10 cellular contexts compared by ENCODE assay signal in genomic region chr2:138267902-138268254, GRCh38.
DNase-seq lines count a peak whose midpoint lies in the region; ATAC-seq and TF ChIP-seq lines count a peak whose summit lies in the region.
"Had no signal": no experiment of that assay in that cellular context is flagged by ENCODE, and none has a peak within 500 bp of the region (broad histone marks: within the 10 kb centered on the region; RNA-seq: fewer than 3 reads in every experiment).

No MANE protein-coding gene starts in this region.

- peak; percentile 22 for ATAC-seq in GM19372 (IDR thresholded peaks at IDR 0.05; ENCODE audit: low read depth, unreplicated experiment)
- peak; percentile 30 for ATAC-seq in HG02840 (IDR thresholded peaks at IDR 0.05; ENCODE audit: low FRiP score, unreplicated experiment)
- ATAC-seq in sciatic nerve: no peak
- ATAC-seq: natural killer cell treated with Interleukin-12 subunit alpha and Interleukin-12 subunit beta and Interleukin-15 and Interleukin-18, amount 100 ng/mL, for 72 hours had no signal

- TF ChIP-seq EP300 in sigmoid colon (IDR thresholded peaks at IDR 0.05): no peak

- CTCF ChIA-PET in OCI-LY7 (lab: Charles Lee; ENCODE audit: unreplicated experiment): no interaction called here

- H3K27me3 ChIP-seq in osteoblast (ENCODE audit: insufficient read depth, low read length): no peaks in the 10 kb centered on the region
- no peaks in the 10 kb centered on the region for H3K27me3 ChIP-seq in sigmoid colon

- no peaks in the 10 kb centered on the region for H3K9me2 ChIP-seq in OCI-LY7 (ENCODE audit: insufficient read depth, low read length)

- peak overlapping the region; percentile 24 for H2AFZ ChIP-seq in osteoblast (ENCODE audit: low read length)
- no peak overlapping the region for H2AFZ ChIP-seq in OCI-LY7 (ENCODE audit: low read length)

- H3K4me1 ChIP-seq in osteoblast (ENCODE audit: insufficient read depth, low read length) (peaks cover 23% of the 10 kb centered on the region), OCI-LY7 (ENCODE audit: insufficient read depth, low read length, poor library complexity, severe bottlenecking) (no peaks in the 10 kb centered on the region), sigmoid colon (no peaks in the 10 kb centered on the region)

- H4K20me1 ChIP-seq in osteoblast (ENCODE audit: insufficient read depth, low read length) (no peaks in the 10 kb centered on the region), OCI-LY7 (ENCODE audit: insufficient read depth, low read length) (no peaks in the 10 kb centered on the region)

- no peaks in the 10 kb centered on the region for H3K79me2 ChIP-seq in osteoblast (ENCODE audit: insufficient read depth, low read length)
- H3K79me2 ChIP-seq in OCI-LY7 (ENCODE audit: insufficient read depth, low read depth, low read length): no peaks in the 10 kb centered on the region

- POLR2A ChIA-PET in OCI-LY7 (lab: Charles Lee): no interaction called here

- H3K4me3 ChIP-seq in osteoblast (ENCODE audit: insufficient read depth, low read length): no peak overlapping the region
- H3K4me3 ChIP-seq in OCI-LY7 (ENCODE audit: low read depth, low read length, poor library complexity, severe bottlenecking): no peak overlapping the region
- no peak overlapping the region for H3K4me3 ChIP-seq in sigmoid colon

- H3K36me3 ChIP-seq in osteoblast (ENCODE audit: insufficient read depth, low read length) (no peaks in the 10 kb centered on the region), OCI-LY7 (ENCODE audit: insufficient read depth, low read length) (no peaks in the 10 kb centered on the region), sigmoid colon (no peaks in the 10 kb centered on the region)

- no TSS peak for BruUV-seq in OCI-LY7 (replicated peaks; lab: Mats Ljungman, UMichigan)

- no peaks in the 10 kb centered on the region for H3K9me3 ChIP-seq in osteoblast (ENCODE audit: low read depth, low read length)
- H3K9me3 ChIP-seq in OCI-LY7 (ENCODE audit: low read length): no peaks in the 10 kb centered on the region
- no peaks in the 10 kb centered on the region for H3K9me3 ChIP-seq in sigmoid colon

- TF ChIP-seq CTCF in osteoblast (IDR thresholded peaks at IDR 0.05; ENCODE audit: extremely low read depth, low read depth, low read length) (no peak), OCI-LY7 (conservative IDR thresholded peaks at IDR 0.05; ENCODE audit: low read length) (no peak), sigmoid colon (IDR thresholded peaks at IDR 0.05) (no peak)

- H3K27ac ChIP-seq in osteoblast (ENCODE audit: low read depth, low read length) (no peak overlapping the region), OCI-LY7 (ENCODE audit: low read depth, low read length, poor library complexity, severe bottlenecking) (no peak overlapping the region), sigmoid colon (no peak overlapping the region)

- H3K4me2 ChIP-seq in osteoblast (ENCODE audit: insufficient read depth, low read length) (peak overlapping the region; percentile 14), OCI-LY7 (ENCODE audit: low read length) (no peak overlapping the region)

- peak; percentile 10 for DNase-seq in NCI-H226
- DNase-seq in osteoblast (ENCODE audit: insufficient read length, low spot score, missing footprints): no peak
- DNase-seq in OCI-LY7 (ENCODE audit: low spot score): no peak
- DNase-seq in sigmoid colon: no peak
- DNase-seq in sciatic nerve (ENCODE audit: low spot score): no peak
- DNase-seq: activated B cell treated with CpG ODN at 0.5 μM for 24 hours, NCI-H1092 treated with DMSO at 0.1 percent for 48 hours had no signal

- intact Hi-C loops in OCI-LY7 (cut with micrococcal nuclease; ENCODE audit: unreplicated experiment) (no loop called here), sigmoid colon (cut with DNase I) (no loop called here), sciatic nerve (cut with DNase I) (no loop called here)

- TF ChIP-seq POLR2A in sigmoid colon (IDR thresholded peaks at IDR 0.05): no peak
